ENCODE assay signal across 9 cellular contexts in the genomic region with DNA sequence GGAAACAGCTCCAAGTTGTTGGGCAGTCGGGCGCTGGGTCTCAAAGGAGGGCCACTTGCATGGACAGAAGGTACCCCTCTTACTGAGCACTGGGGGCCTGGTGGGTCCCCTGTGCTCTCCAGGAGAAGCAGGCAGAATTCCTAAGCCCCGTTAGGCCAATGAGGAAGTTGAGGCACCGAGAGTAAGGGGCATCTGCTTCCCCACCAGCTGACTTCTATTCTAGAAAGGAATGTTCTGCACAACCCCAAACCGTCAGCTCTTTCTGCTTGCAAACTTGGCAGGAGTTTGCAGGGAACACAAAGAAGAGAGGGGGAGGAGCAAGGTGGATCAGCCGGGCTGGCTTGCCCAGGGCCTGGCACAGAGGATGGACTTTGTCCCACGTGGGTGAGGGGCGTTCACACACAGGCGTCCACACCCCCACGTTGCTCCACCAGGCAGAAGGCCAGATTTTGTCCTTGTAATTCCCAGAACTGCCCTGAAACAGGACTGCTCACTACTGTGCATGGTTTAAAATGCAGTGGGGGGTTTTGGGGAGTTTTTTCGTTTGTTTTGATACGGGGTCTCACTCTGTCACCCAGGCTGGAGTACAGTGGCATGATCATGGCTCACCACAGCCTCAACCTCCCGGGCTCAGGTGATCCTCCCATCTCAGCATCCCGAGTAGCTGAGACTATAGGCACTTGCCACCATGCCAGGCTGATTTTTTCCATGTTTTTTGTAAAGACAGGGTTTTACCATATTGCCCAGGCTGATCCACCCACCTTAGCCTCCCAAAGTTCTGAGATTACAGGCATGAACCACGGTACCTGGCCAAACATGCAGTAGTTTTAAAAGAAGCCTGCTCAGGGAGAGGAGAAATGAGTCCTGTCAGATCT.
DNase-seq lines count a peak whose midpoint lies in the region; ATAC-seq lines count a peak whose summit lies in the region.
"Had no signal": no experiment of that assay in that cellular context is flagged by ENCODE, and none has a peak within 500 bp of the region (broad histone marks: within the 10 kb centered on the region; RNA-seq: fewer than 3 reads in every experiment).

No MANE protein-coding gene starts in this region.

- peak overlapping the region in 3 of 11 experiments; percentile 26 to 46 (median 28); a peak in 2 of 22 replicates for H3K27ac ChIP-seq in BLaER1 treated with 17β-estradiol and CSF1 and Interleukin-3, amounts not matched to agents 10 nM and 100 nM
- peak overlapping the region; percentile 51 for H3K27ac ChIP-seq in SK-N-MC

- ATAC-seq in GM19035 (IDR thresholded peaks at IDR 0.05; ENCODE audit: unreplicated experiment) = no peak

- H3K4me1 ChIP-seq in BLaER1 treated with 17β-estradiol and CSF1 and Interleukin-3, amounts not matched to agents 10 nM and 100 nM = peaks cover 51 to 98% (median 80%) of the 10 kb centered on the region in 10 experiments

- no peaks in the 10 kb centered on the region for H3K36me3 ChIP-seq in BLaER1 treated with 17β-estradiol and CSF1 and Interleukin-3, amounts not matched to agents 10 nM and 100 nM
- H3K36me3 ChIP-seq in SK-N-MC (ENCODE audit: insufficient read depth, low read length) = no peaks in the 10 kb centered on the region

- no peaks in the 10 kb centered on the region for H3K9me3 ChIP-seq in BLaER1 treated with 17β-estradiol and CSF1 and Interleukin-3, amounts not matched to agents 10 nM and 100 nM (replicated peaks in 1 of 11)
- no peaks in the 10 kb centered on the region for H3K9me3 ChIP-seq in SK-N-MC (ENCODE audit: low read depth, low read length)

- no peaks in the 10 kb centered on the region for H4K20me1 ChIP-seq in BLaER1 treated with 17β-estradiol and CSF1 and Interleukin-3, amounts not matched to agents 10 nM and 100 nM

- intact Hi-C loops in head of caudate nucleus (cut with DNase I) = loop anchor here (10.0 kb wide), 1 partner anchor 81 kb away; no protein-coding TSS in a partner anchor

- H3K27me3 ChIP-seq in BLaER1 treated with 17β-estradiol and CSF1 and Interleukin-3, amounts not matched to agents 10 nM and 100 nM = peaks cover 0 to 4% (median 0%) of the 10 kb centered on the region in 11 experiments; a peak in 2 of 22 replicates

- H3K4me2 ChIP-seq in BLaER1 treated with 17β-estradiol and CSF1 and Interleukin-3, amounts not matched to agents 10 nM and 100 nM = peak overlapping the region; percentile 45 to 76 (median 72)

- DNase-seq in SK-N-MC (ENCODE audit: low read depth, low spot score) (no peak), head of caudate nucleus (peak in 34 of 42 donors; percentile 10 to 79 (median 49)), pons (ENCODE audit: low spot score) (peak; percentile 46), NCI-H748 treated with DMSO at 0.1 percent for 48 hours (lab: John Stamatoyannopoulos, UW) (no peak), NCI-H2081 (lab: John Stamatoyannopoulos, UW) (no peak), NCI-H1436 (lab: John Stamatoyannopoulos, UW) (no peak)
- DNase-seq: NCI-H510A had no signal

- no peak overlapping the region for H3K4me3 ChIP-seq in BLaER1 treated with 17β-estradiol and CSF1 and Interleukin-3, amounts not matched to agents 10 nM and 100 nM
- 0 out of 2 replicates have a peak overlapping the region, but pooled peaks have one; percentile 37 for H3K4me3 ChIP-seq in SK-N-MC

- peak overlapping the region in 8 of 11 experiments; percentile 6 to 48 (median 26); a peak in 7 of 22 replicates for H3K9ac ChIP-seq in BLaER1 treated with 17β-estradiol and CSF1 and Interleukin-3, amounts not matched to agents 10 nM and 100 nM
- H3K9ac ChIP-seq in SK-N-MC (ENCODE audit: insufficient read length) = no peak overlapping the region

Comparison
In these comparisons a context has a peak if more than half of its experiments do, and no peak if none do; other contexts are left out.
1. DNase-seq: peak in head of caudate nucleus (34 of 42) and pons (single experiment); none in SK-N-MC (single experiment), NCI-H748 treated with DMSO at 0.1 percent for 48 hours (single experiment), NCI-H2081 (0 of 2) and NCI-H1436 (single experiment).